8 cellular contexts compared by ENCODE assay signal in the genomic region with DNA sequence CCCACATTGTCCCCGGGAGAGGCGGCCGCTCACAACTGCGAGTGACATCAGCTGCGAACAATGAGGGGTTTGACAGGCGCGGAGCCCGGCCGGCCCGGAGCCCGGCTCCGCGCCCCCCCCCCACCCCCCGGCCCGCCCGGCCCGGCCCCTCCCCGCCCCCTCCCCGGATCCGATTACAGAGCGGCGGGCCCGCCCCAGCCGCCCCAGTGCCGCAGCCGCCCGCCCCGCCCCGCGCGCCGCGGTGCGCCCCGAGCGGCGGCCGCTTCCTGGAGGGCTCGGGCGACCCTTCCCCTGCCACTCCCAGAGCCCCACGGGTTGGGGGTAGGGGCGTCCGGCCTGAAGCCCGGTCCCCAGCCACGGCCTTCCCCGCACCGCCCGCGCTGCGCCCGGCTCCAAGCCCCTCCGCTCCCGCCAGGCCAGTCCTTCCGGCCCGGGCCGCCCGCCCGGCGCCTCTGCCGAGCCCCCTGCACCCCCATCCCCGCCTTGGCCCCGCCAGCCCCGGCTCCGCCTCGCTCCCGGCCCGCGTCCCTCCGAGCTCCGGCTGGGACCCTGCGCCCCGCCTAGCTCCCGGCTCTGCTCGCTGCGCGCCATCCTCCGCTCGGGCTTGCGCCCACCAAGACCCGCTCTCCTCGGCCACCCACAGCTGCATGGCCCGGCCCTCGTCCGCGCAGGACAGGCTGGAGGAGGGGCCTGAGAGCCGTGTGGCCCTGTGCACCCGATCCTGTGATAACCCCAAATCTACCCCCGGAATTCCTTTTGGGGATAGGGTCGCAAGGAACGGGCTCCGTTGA. TPM values are rescaled to one million over a fixed set of nuclear protein-coding genes. Genes with fewer than 3 reads are reported as not detected.
DNase-seq lines count a peak whose midpoint lies in the region; ATAC-seq, FAIRE-seq and TF ChIP-seq lines count a peak whose summit lies in the region.

A gene (minus strand): TSS at position 71 of the 791 bp plus-strand sequence. CDS start 6,214 bp downstream, outside the sequence.

- no peaks in the 10 kb centered on the region for H3K36me3 ChIP-seq in parathyroid adenoma (ENCODE audit: control insufficient read depth, insufficient read depth, low read length)

- intact Hi-C loops in left ventricle myocardium superior (cut with micrococcal nuclease), result no loop called here

- ATAC-seq in left ventricle myocardium superior (peak; percentile 71), HG03045 (IDR thresholded peaks at IDR 0.05; ENCODE audit: unreplicated experiment) (no peak)

- peak within 1 kb of the TSS; percentile 57 for H3K4me3 ChIP-seq in parathyroid adenoma (ENCODE audit: low read depth, low read length)

- DNase-seq in ELR (ENCODE audit: low read depth) (peak; percentile 51), H54 (ENCODE audit: insufficient read length, low spot score) (peak; percentile 58), OCI-M1 (lab: John Stamatoyannopoulos, UW) (peak; percentile 22), anterior cingulate cortex (lab: John Stamatoyannopoulos, UW) (peak in 54 of 58 donors; percentile 30 to 90 (median 76)), left ventricle myocardium superior (peak; percentile 87), germinal center (ENCODE audit: low spot score) (no peak)

- H3K9ac ChIP-seq in parathyroid adenoma, result peak within 1 kb of the TSS; percentile 71

- TF ChIP-seq CTCF in parathyroid adenoma (IDR thresholded peaks at IDR 0.05), result no peak

- H3K4me1 ChIP-seq in parathyroid adenoma, result peaks cover 17% of the 10 kb centered on the region

- peak within 1 kb of the TSS; percentile 55 for H3K27ac ChIP-seq in parathyroid adenoma

- peak within 1 kb of the TSS; percentile 98 for H3K4me2 ChIP-seq in parathyroid adenoma (ENCODE audit: low read length)

- no peaks in the 10 kb centered on the region for H3K79me2 ChIP-seq in parathyroid adenoma

- peak within 1 kb of the TSS; percentile 74 for H2AFZ ChIP-seq in parathyroid adenoma

- H3K9me3 ChIP-seq in parathyroid adenoma (ENCODE audit: control insufficient read depth, low read length), result no peaks in the 10 kb centered on the region

- peak; percentile 37; the same call in 1 of the 2 replicates for TF ChIP-seq POLR2A in H54 (IDR thresholded peaks at IDR 0.05; ENCODE audit: low read depth, low read length)

- H3K27me3 ChIP-seq in parathyroid adenoma (ENCODE audit: control insufficient read depth, insufficient read depth, low read length), result no peaks in the 10 kb centered on the region

- FAIRE-seq in H54 (lab: Jason Lieb, UNC), result no peak

RNA-seq across cellular contexts. Expression of the gene that starts here (rescaled TPM):
- total RNA-seq in left ventricle myocardium superior, result 71.6 TPM
